In genomic region chr1:8395433-8395866, GRCh38 we compare ENCODE assay signal across 8 cellular contexts.
A peak's percentile ranks its signal among the peaks of the same experiment; 100 is the strongest.
DNase-seq lines count a peak whose midpoint lies in the region; ATAC-seq, FAIRE-seq and TF ChIP-seq lines count a peak whose summit lies in the region.

No MANE protein-coding gene starts in this region.

- in situ Hi-C loops in GM13976 (cut with MboI; ENCODE audit: low sequenced_read_pairs, unreplicated experiment): no loop called here

- FAIRE-seq in RCC 7860 (lab: Jason Lieb, UNC): no peak

- H3K4me1 ChIP-seq in BLaER1: peaks cover 68% of the 10 kb centered on the region
- peaks cover 68% of the 10 kb centered on the region for H3K4me1 ChIP-seq in mononuclear cell (ENCODE audit: insufficient read depth, low read length)

- POLR2A ChIA-PET in activated CD4-positive, alpha-beta memory T cell treated with anti-CD3 and anti-CD28 coated beads, Interleukin-2, amount 10 ng/mL, durations not matched to agents 7 days and 5 days (lab: Charles Lee): no interaction called here

- ATAC-seq in GM21717 (IDR thresholded peaks at IDR 0.05; ENCODE audit: unreplicated experiment): no peak

- peaks cover 87% of the 10 kb centered on the region for H3K4me1 Mint-ChIP-seq in HFFc6 (ENCODE audit: low read depth)
- peaks cover 74% of the 10 kb centered on the region for H3K4me1 Mint-ChIP-seq in activated CD4-positive, alpha-beta memory T cell treated with anti-CD3 and anti-CD28 coated beads, Interleukin-2, amount 10 ng/mL, durations not matched to agents 7 days and 5 days

- DNase-seq in HFFc6 (no peak), RCC 7860 (ENCODE audit: low spot score) (no peak), GM19238 (ENCODE audit: insufficient read length, low spot score) (no peak), GM13976 (ENCODE audit: low spot score) (no peak)
- DNase-seq in activated CD4-positive, alpha-beta memory T cell treated with anti-CD3 and anti-CD28 coated beads, Interleukin-2, amount 10 ng/mL, durations not matched to agents 7 days and 5 days: peak; percentile 35

- TF ChIP-seq CTCF in HFFc6 (IDR thresholded peaks at IDR 0.05) (no peak), GM13976 (IDR thresholded peaks at IDR 0.05; ENCODE audit: borderline replicate concordance, control extremely low read depth, extremely low read depth, insufficient read depth, missing control alignments) (no peak)

- H3K27me3 Mint-ChIP-seq in HFFc6 (ENCODE audit: insufficient read depth): peaks cover 8% of the 10 kb centered on the region
- no peaks in the 10 kb centered on the region for H3K27me3 Mint-ChIP-seq in activated CD4-positive, alpha-beta memory T cell treated with anti-CD3 and anti-CD28 coated beads, Interleukin-2, amount 10 ng/mL, durations not matched to agents 7 days and 5 days

- peak overlapping the region; percentile 97 for H3K27ac Mint-ChIP-seq in HFFc6
- peak overlapping the region; percentile 58 for H3K27ac Mint-ChIP-seq in activated CD4-positive, alpha-beta memory T cell treated with anti-CD3 and anti-CD28 coated beads, Interleukin-2, amount 10 ng/mL, durations not matched to agents 7 days and 5 days

- H3K9me3 ChIP-seq in BLaER1: peaks cover 4% of the 10 kb centered on the region; the same call in 1 of the 2 replicates
- H3K9me3 ChIP-seq in mononuclear cell (ENCODE audit: low read depth, low read length): no peaks in the 10 kb centered on the region

- H3K4me3 Mint-ChIP-seq in HFFc6: peak overlapping the region; percentile 85
- peak overlapping the region; percentile 61 for H3K4me3 Mint-ChIP-seq in activated CD4-positive, alpha-beta memory T cell treated with anti-CD3 and anti-CD28 coated beads, Interleukin-2, amount 10 ng/mL, durations not matched to agents 7 days and 5 days

- H3K36me3 ChIP-seq in BLaER1: peaks cover 21% of the 10 kb centered on the region

- H3K27me3 ChIP-seq in BLaER1: no peaks in the 10 kb centered on the region
- H3K27me3 ChIP-seq in mononuclear cell (ENCODE audit: insufficient read depth, low read length): no peaks in the 10 kb centered on the region

- CTCF ChIA-PET in activated CD4-positive, alpha-beta memory T cell treated with anti-CD3 and anti-CD28 coated beads, Interleukin-2, amount 10 ng/mL, durations not matched to agents 7 days and 5 days (lab: Charles Lee): interaction anchor here (0.7 kb wide), 1 partner anchor 40 kb away, joined by 3 read pairs; no protein-coding TSS in a partner anchor

- H3K36me3 Mint-ChIP-seq in HFFc6 (ENCODE audit: low read depth): peaks cover 33% of the 10 kb centered on the region
- peaks cover 40% of the 10 kb centered on the region for H3K36me3 Mint-ChIP-seq in activated CD4-positive, alpha-beta memory T cell treated with anti-CD3 and anti-CD28 coated beads, Interleukin-2, amount 10 ng/mL, durations not matched to agents 7 days and 5 days (ENCODE audit: low read depth)

- peaks cover 88% of the 10 kb centered on the region for H4K20me1 ChIP-seq in BLaER1

- H3K4me3 ChIP-seq in BLaER1 (peak overlapping the region; percentile 46), mononuclear cell (ENCODE audit: low read length) (peak overlapping the region; percentile 22)

- H3K9ac ChIP-seq in BLaER1: peak overlapping the region; percentile 37; the same call in 1 of the 2 replicates

- H3K4me2 ChIP-seq in BLaER1: peak overlapping the region; percentile 89

- peak overlapping the region; percentile 57 for H3K27ac ChIP-seq in BLaER1

- H3K9me3 Mint-ChIP-seq in HFFc6: no peaks in the 10 kb centered on the region
- no peaks in the 10 kb centered on the region for H3K9me3 Mint-ChIP-seq in activated CD4-positive, alpha-beta memory T cell treated with anti-CD3 and anti-CD28 coated beads, Interleukin-2, amount 10 ng/mL, durations not matched to agents 7 days and 5 days
